Comparison of ENCODE assay signal across 9 cellular contexts in genomic region chr1:204410764-204411450, GRCh38. TPM values are rescaled to one million over a fixed set of nuclear protein-coding genes. Genes with fewer than 3 reads are reported as not detected.
A peak's percentile ranks its signal among the peaks of the same experiment; 100 is the strongest.
DNase-seq lines count a peak whose midpoint lies in the region; ATAC-seq, FAIRE-seq and TF ChIP-seq lines count a peak whose summit lies in the region.
"Had no signal": no experiment of that assay in that cellular context is flagged by ENCODE, and none has a peak within 500 bp of the region (broad histone marks: within the 10 kb centered on the region; RNA-seq: fewer than 3 reads in every experiment).

No MANE protein-coding gene starts in this region.

- intact Hi-C loops in kidney (cut with DNase I): no loop called here

- H3K27ac ChIP-seq in SK-N-MC (peak overlapping the region; percentile 82), kidney (ENCODE audit: low read depth in 2 of 2, low read length in 2 of 2) (peak overlapping the region; percentile 98 to 100)

- ATAC-seq in GM19035 (IDR thresholded peaks at IDR 0.05; ENCODE audit: unreplicated experiment): peak; percentile 33
- peak; percentile 34 for ATAC-seq in HG03175 (IDR thresholded peaks at IDR 0.05; ENCODE audit: unreplicated experiment)

- TF ChIP-seq CTCF in cardiac fibroblast (IDR thresholded peaks at IDR 0.05; ENCODE audit: low read depth, low read length): no peak
- no peak for TF ChIP-seq CTCF in kidney (IDR thresholded peaks at IDR 0.05; ENCODE audit: borderline replicate concordance, extremely low read depth, insufficient read depth)

- peak overlapping the region; percentile 94 for H3K9ac ChIP-seq in SK-N-MC (ENCODE audit: insufficient read length)
- H3K9ac ChIP-seq in kidney (ENCODE audit: low read length in 2 of 2): peak overlapping the region; percentile 98 to 99

- H3K4me3 ChIP-seq in SK-N-MC: peak overlapping the region; percentile 79
- peak overlapping the region; percentile 77 to 97 for H3K4me3 ChIP-seq in cardiac fibroblast (replicated peaks in 1 of 2; ENCODE audit: low read depth in 2 of 2, low read length in 2 of 2)
- peak overlapping the region; percentile 90 to 98 for H3K4me3 ChIP-seq in kidney (ENCODE audit: low read length in 2 of 2)

- H3K36me3 ChIP-seq in SK-N-MC (ENCODE audit: insufficient read depth, low read length) (peaks cover 30% of the 10 kb centered on the region), kidney (ENCODE audit: control insufficient read depth in 1 of 2, insufficient read depth in 2 of 2, low read length in 2 of 2) (no peaks in the 10 kb centered on the region)

- H3K9me3 ChIP-seq in SK-N-MC (ENCODE audit: low read depth, low read length): no peaks in the 10 kb centered on the region
- no peaks in the 10 kb centered on the region for H3K9me3 ChIP-seq in kidney (ENCODE audit: control insufficient read depth in 1 of 2, low read length in 2 of 2)

- DNase-seq in D341Med (ENCODE audit: low spot score): peak; percentile 72
- DNase-seq in SK-N-MC (ENCODE audit: low read depth, low spot score): no peak
- DNase-seq in cardiac fibroblast (ENCODE audit: low read depth in 2 of 2): peak; percentile 59 to 63
- DNase-seq in kidney: no peak
- DNase-seq in stimulated activated CD4-positive, alpha-beta T cell treated with anti-CD3 and anti-CD28 coated beads, Interleukin-4, amount 100 ng/mL, for 1 hour: peak; percentile 35
- DNase-seq in mesenteric fat pad (ENCODE audit: low spot score): no peak

- H3K4me1 ChIP-seq in kidney (ENCODE audit: control insufficient read depth in 1 of 2, insufficient read depth in 1 of 2, low read depth in 1 of 2, low read length in 2 of 2): no peaks in the 10 kb centered on the region

- no peak for FAIRE-seq in kidney (lab: Jason Lieb, UNC)
- FAIRE-seq: colon had no signal

RNA-seq across cellular contexts. Expression of gene PPP1R15B, which starts 0.7 kb away (rescaled TPM):
- total RNA-seq in kidney (41.6 TPM), mesenteric fat pad (132 TPM)
- 12.3 TPM for polyA plus RNA-seq in kidney (ENCODE audit: insufficient read depth, low read depth, low replicate concordance)

RNA-seq across cellular contexts. Expression of gene PLEKHA6, which starts 51.2 kb away (rescaled TPM):
- 65.1 TPM for total RNA-seq in kidney
- polyA plus RNA-seq in kidney (ENCODE audit: insufficient read depth, low read depth, low replicate concordance): 17.5 TPM
- 3.5 TPM for total RNA-seq in mesenteric fat pad

Comparison
In these comparisons a context has a peak if more than half of its experiments do, and no peak if none do; other contexts are left out.
1. DNase-seq: peak in D341Med (single experiment), cardiac fibroblast (2 of 2) and stimulated activated CD4-positive, alpha-beta T cell treated with anti-CD3 and anti-CD28 coated beads, Interleukin-4, amount 100 ng/mL, for 1 hour (single experiment); none in SK-N-MC (single experiment), kidney (single experiment) and mesenteric fat pad (single experiment).
2. RNA of gene PLEKHA6, which starts 51.2 kb away (total RNA-seq): 65.1 TPM in kidney (single experiment); 3.5 TPM in mesenteric fat pad (single experiment); every median in the first group is over 10 times any median in the second.
3. Peak in every context shown above with its lines, with median percentiles within 50 percentile points of each other: H3K4me3 ChIP-seq.